18 cellular contexts compared by ENCODE assay signal in genomic region chr6:15416932-15417509, GRCh38.
DNase-seq lines count a peak whose midpoint lies in the region; ATAC-seq, FAIRE-seq and TF ChIP-seq lines count a peak whose summit lies in the region.
"Had no signal": no experiment of that assay in that cellular context is flagged by ENCODE, and none has a peak within 500 bp of the region (broad histone marks: within the 10 kb centered on the region; RNA-seq: fewer than 3 reads in every experiment).

No MANE protein-coding gene starts in this region.

- peaks cover 54% of the 10 kb centered on the region for H3K4me1 Mint-ChIP-seq in T-helper 1 cell treated with Interleukin-12 subunit alpha and Interleukin-12 subunit beta and Interleukin-4 antibody, amounts not matched to agents 30 μg/mL and 1 μg/mL, for 36 hours (ENCODE audit: low read depth)
- H3K4me1 Mint-ChIP-seq in astrocyte (ENCODE audit: low read depth, unreplicated experiment) (peaks cover 27% of the 10 kb centered on the region), naive B cell (peaks cover 27 to 49% (median 40%) of the 10 kb centered on the region in 3 donors)

- H3K9me3 ChIP-seq in Loucy (ENCODE audit: insufficient read depth, low read depth, low read length) = peaks cover 10% of the 10 kb centered on the region
- H3K9me3 ChIP-seq in astrocyte (ENCODE audit: insufficient read depth, low read depth, low read length) = peaks cover 7% of the 10 kb centered on the region

- FAIRE-seq in astrocyte (lab: Jason Lieb, UNC) = no peak

- H3K4me2 ChIP-seq in Loucy (ENCODE audit: low read depth, low read length, poor library complexity, severe bottlenecking) (peak overlapping the region; percentile 17), astrocyte (ENCODE audit: low read length) (peak overlapping the region; percentile 29)
- H3K4me2 ChIP-seq: BLaER1 had no signal

- H3F3A ChIP-seq in Loucy (ENCODE audit: low read depth) = peaks cover 6% of the 10 kb centered on the region; the same call in 1 of the 2 replicates

- no peaks in the 10 kb centered on the region for H3K9me2 ChIP-seq in Loucy (replicated peaks; ENCODE audit: low read depth, low read length)

- H3K9ac ChIP-seq in Loucy (ENCODE audit: low read depth, low read length, poor library complexity, severe bottlenecking) (no peak overlapping the region), astrocyte (ENCODE audit: low read length) (no peak overlapping the region)
- H3K9ac ChIP-seq: BLaER1 had no signal

- no peak for TF ChIP-seq CTCF in Loucy (conservative IDR thresholded peaks at IDR 0.05; ENCODE audit: low read length)
- no peak for TF ChIP-seq CTCF in astrocyte (IDR thresholded peaks at IDR 0.05; ENCODE audit: insufficient read depth, low read depth, low read length)

- peaks cover 78% of the 10 kb centered on the region for H4K20me1 ChIP-seq in Loucy (ENCODE audit: insufficient read depth, low read length, poor library complexity, severe bottlenecking)
- H4K20me1 ChIP-seq in astrocyte (ENCODE audit: insufficient read depth, low read length) = peaks cover 64% of the 10 kb centered on the region

- peaks cover 90% of the 10 kb centered on the region for H3K79me2 ChIP-seq in Loucy (ENCODE audit: insufficient read depth, low read length)
- peaks cover 47% of the 10 kb centered on the region for H3K79me2 ChIP-seq in astrocyte (ENCODE audit: insufficient read depth, low read length)

- ATAC-seq in naive B cell (ENCODE audit: low read depth in 2 of 2) = no peak
- ATAC-seq in HG03460 (IDR thresholded peaks at IDR 0.05; ENCODE audit: unreplicated experiment) = no peak

- H3K4me3 Mint-ChIP-seq in T-helper 1 cell treated with Interleukin-12 subunit alpha and Interleukin-12 subunit beta and Interleukin-4 antibody, amounts not matched to agents 30 μg/mL and 1 μg/mL, for 36 hours = no peak overlapping the region
- no peak overlapping the region for H3K4me3 Mint-ChIP-seq in astrocyte (ENCODE audit: unreplicated experiment)
- peak overlapping the region in 2 of 8 donors; percentile 5 to 28 for H3K4me3 Mint-ChIP-seq in naive B cell

- H3K36me3 ChIP-seq in Loucy (ENCODE audit: insufficient read depth, low read length) (peaks cover 60% of the 10 kb centered on the region), astrocyte (ENCODE audit: insufficient read depth, low read length) (no peaks in the 10 kb centered on the region)
- H3K36me3 ChIP-seq: adrenal gland had no signal

- H3K36me3 Mint-ChIP-seq in T-helper 1 cell treated with Interleukin-12 subunit alpha and Interleukin-12 subunit beta and Interleukin-4 antibody, amounts not matched to agents 30 μg/mL and 1 μg/mL, for 36 hours (ENCODE audit: low read depth) = peaks cover 49% of the 10 kb centered on the region
- peaks cover 16% of the 10 kb centered on the region for H3K36me3 Mint-ChIP-seq in astrocyte (ENCODE audit: low read depth, unreplicated experiment)
- peaks cover 26% of the 10 kb centered on the region in 2 donors for H3K36me3 Mint-ChIP-seq in naive B cell

- H3K4me1 ChIP-seq in Loucy (ENCODE audit: insufficient read depth, low read length, poor library complexity, severe bottlenecking) = peaks cover 54% of the 10 kb centered on the region
- H3K4me1 ChIP-seq in astrocyte (ENCODE audit: insufficient read depth, low read length) = peaks cover 9% of the 10 kb centered on the region
- H3K4me1 ChIP-seq: adrenal gland had no signal

- H3K27me3 Mint-ChIP-seq in T-helper 1 cell treated with Interleukin-12 subunit alpha and Interleukin-12 subunit beta and Interleukin-4 antibody, amounts not matched to agents 30 μg/mL and 1 μg/mL, for 36 hours (ENCODE audit: low read depth) = no peaks in the 10 kb centered on the region
- no peaks in the 10 kb centered on the region for H3K27me3 Mint-ChIP-seq in astrocyte (ENCODE audit: low read depth, unreplicated experiment)
- H3K27me3 Mint-ChIP-seq in naive B cell = no peaks in the 10 kb centered on the region

- H3K4me3 ChIP-seq in Loucy (ENCODE audit: low read length, poor library complexity, severe bottlenecking) = no peak overlapping the region
- H3K4me3 ChIP-seq in astrocyte (ENCODE audit: insufficient read depth, low read depth, low read length) = no peak overlapping the region
- H3K4me3 ChIP-seq: adrenal gland, BLaER1, skin epidermis had no signal

- H3K27ac Mint-ChIP-seq in T-helper 1 cell treated with Interleukin-12 subunit alpha and Interleukin-12 subunit beta and Interleukin-4 antibody, amounts not matched to agents 30 μg/mL and 1 μg/mL, for 36 hours = peak overlapping the region; percentile 33
- H3K27ac Mint-ChIP-seq in astrocyte (ENCODE audit: unreplicated experiment) (no peak overlapping the region), naive B cell (peak overlapping the region in 5 of 6 donors; percentile 1 to 57 (median 29))

- H3K9me3 Mint-ChIP-seq in T-helper 1 cell treated with Interleukin-12 subunit alpha and Interleukin-12 subunit beta and Interleukin-4 antibody, amounts not matched to agents 30 μg/mL and 1 μg/mL, for 36 hours = peaks cover 30% of the 10 kb centered on the region
- H3K9me3 Mint-ChIP-seq in astrocyte (ENCODE audit: unreplicated experiment) (peaks cover 2% of the 10 kb centered on the region), naive B cell (peaks cover 0 to 38% (median 28%) of the 10 kb centered on the region in 7 donors)

- H3K27me3 ChIP-seq in Loucy (ENCODE audit: insufficient read depth, low read length, poor library complexity, severe bottlenecking) (no peaks in the 10 kb centered on the region), astrocyte (ENCODE audit: insufficient read depth, low read length) (no peaks in the 10 kb centered on the region)
- H3K27me3 ChIP-seq: adrenal gland, BLaER1 had no signal

- DNase-seq in T-helper 1 cell (no peak), astrocyte (ENCODE audit: low read depth) (no peak), naive B cell (no peak), amygdala (lab: John Stamatoyannopoulos, UW) (no peak), ureter (ENCODE audit: low spot score) (no peak)
- DNase-seq: adrenal gland; central memory CD4-positive, alpha-beta T cell; GDM1; NCI-H187; NCI-H510A; posterior cingulate gyrus; SHP77 treated with DMSO at 0.1 percent for 48 hours had no signal

- no peak overlapping the region for H2AFZ ChIP-seq in Loucy (ENCODE audit: low read length)
- H2AFZ ChIP-seq in astrocyte (ENCODE audit: low read depth, low read length) = no peak overlapping the region

- H3K27ac ChIP-seq in astrocyte (ENCODE audit: low read depth, low read length) = no peak overlapping the region
- H3K27ac ChIP-seq: 22Rv1, adrenal gland, BLaER1, skin epidermis had no signal
